In genomic region chr5:34008721-34009120, GRCh38 we compare ENCODE assay signal across 8 cellular contexts. TPM values are rescaled to one million over a fixed set of nuclear protein-coding genes. Genes with fewer than 3 reads are reported as not detected.
DNase-seq lines count a peak whose midpoint lies in the region; ATAC-seq and TF ChIP-seq lines count a peak whose summit lies in the region.

No MANE protein-coding gene starts in this region.

- H3K27me3 ChIP-seq in mucosa of stomach (ENCODE audit: control insufficient read depth, insufficient read depth, low read length) = no peaks in the 10 kb centered on the region

- H3K36me3 Mint-ChIP-seq in brain = peaks cover 12% of the 10 kb centered on the region

- H3K9me3 ChIP-seq in KOPT-K1 (ENCODE audit: insufficient read depth, low read length, poor library complexity, severe bottlenecking) (no peaks in the 10 kb centered on the region), mucosa of stomach (ENCODE audit: control insufficient read depth, low read length) (no peaks in the 10 kb centered on the region)

- TF ChIP-seq CTCF in C4-2B (conservative IDR thresholded peaks at IDR 0.05) (no peak), brain (conservative IDR thresholded peaks at IDR 0.05) (no peak)

- peaks cover 64% of the 10 kb centered on the region for H3K4me1 Mint-ChIP-seq in brain

- peaks cover 15% of the 10 kb centered on the region for H3K4me1 ChIP-seq in mucosa of stomach (ENCODE audit: control insufficient read depth, insufficient read depth, low read length)

- H3K9me3 Mint-ChIP-seq in brain = no peaks in the 10 kb centered on the region

- peak overlapping the region; percentile 95 to 100 (median 99) for H3K27ac Mint-ChIP-seq in brain

- H3K9ac ChIP-seq in mucosa of stomach (ENCODE audit: low read length) = peak overlapping the region; percentile 73

- DNase-seq in SW 1271 (lab: John Stamatoyannopoulos, UW) = no peak

- ATAC-seq in HG02798 (IDR thresholded peaks at IDR 0.05; ENCODE audit: poor library complexity, unreplicated experiment) (no peak), HG02981 (IDR thresholded peaks at IDR 0.05; ENCODE audit: unreplicated experiment) (no peak), HG02571 (IDR thresholded peaks at IDR 0.05; ENCODE audit: unreplicated experiment) (no peak)

- peak overlapping the region; percentile 82 to 96 (median 96) for H3K4me3 Mint-ChIP-seq in brain

- H3K27ac ChIP-seq in C4-2B (peak overlapping the region; percentile 94), KOPT-K1 (ENCODE audit: low read depth, low read length, poor library complexity, severe bottlenecking) (peak overlapping the region; percentile 81)

- H3K27me3 Mint-ChIP-seq in brain = peaks cover 3% of the 10 kb centered on the region

- peak overlapping the region; percentile 40 for H3K4me3 ChIP-seq in mucosa of stomach (ENCODE audit: low read length)

- peaks cover 5% of the 10 kb centered on the region; the same call in 1 of the 2 replicates for H3K36me3 ChIP-seq in KOPT-K1 (ENCODE audit: insufficient read depth, low read length)
- H3K36me3 ChIP-seq in mucosa of stomach (ENCODE audit: control insufficient read depth, insufficient read depth, low read length) = no peaks in the 10 kb centered on the region

RNA-seq across cellular contexts. Expression of gene AMACR, which starts 0.9 kb away (rescaled TPM):
- polyA plus RNA-seq in brain (ENCODE audit: insufficient read depth, low read depth, low replicate concordance) = 23.1 TPM

RNA-seq across cellular contexts. Expression of gene SLC45A2, which starts 24.2 kb away (rescaled TPM):
- 0.15 TPM for polyA plus RNA-seq in brain (ENCODE audit: insufficient read depth, low read depth, low replicate concordance)

RNA-seq across cellular contexts. Expression of gene C1QTNF3, which starts 34.3 kb away (rescaled TPM):
- 2.4 TPM for polyA plus RNA-seq in brain (ENCODE audit: insufficient read depth, low read depth, low replicate concordance)
